1 cellular context compared by ENCODE assay signal in genomic region chr17:38761612-38762011, GRCh38.
TF ChIP-seq lines count a peak whose summit lies in the region.

No MANE protein-coding gene starts in this region.

TF ChIP-seq in GM23338, 12 proteins besides CTCF, POLR2A, EP300 and RAD21 (continued from another document):
- no peak for TF ChIP-seq REST (IDR thresholded peaks at IDR 0.05; ENCODE audit: unreplicated experiment)
- no peak for TF ChIP-seq STAT1 (IDR thresholded peaks at IDR 0.05; ENCODE audit: unreplicated experiment)
- TF ChIP-seq NANOG (IDR thresholded peaks at IDR 0.05; ENCODE audit: borderline replicate concordance) = no peak
- no peak for TF ChIP-seq ZNF114 (CRISPR knock-in tag; IDR thresholded peaks at IDR 0.05)
- TF ChIP-seq JUNB (IDR thresholded peaks at IDR 0.05; ENCODE audit: unreplicated experiment) = no peak
- TF ChIP-seq ETS1 (IDR thresholded peaks at IDR 0.05) = no peak
- TF ChIP-seq EZH2phosphoT487 (IDR thresholded peaks at IDR 0.05; ENCODE audit: unreplicated experiment) = no peak
- no peak for TF ChIP-seq CREB1 (CRISPR knock-in tag; IDR thresholded peaks at IDR 0.05; ENCODE audit: low read depth)
- no peak for TF ChIP-seq ZNF331 (CRISPR knock-in tag; IDR thresholded peaks at IDR 0.05; ENCODE audit: low read depth)
- no peak for TF ChIP-seq POLR2AphosphoS5 (IDR thresholded peaks at IDR 0.05; ENCODE audit: low read depth)
